23 cellular contexts compared by ENCODE assay signal in genomic region chr9:114399381-114399780, GRCh38.
"Had no signal": no experiment of that assay in that cellular context is flagged by ENCODE, and none has a peak within 500 bp of the region (broad histone marks: within the 10 kb centered on the region; RNA-seq: fewer than 3 reads in every experiment).

No MANE protein-coding gene starts in this region.

- H2AFZ ChIP-seq: neural progenitor cell had no signal

- H3K9me3 ChIP-seq: ascending aorta, prostate gland, right atrium auricular region, tibial artery, vagina had no signal

- H3K9me3 Mint-ChIP-seq: activated naive CD4-positive, alpha-beta T cell treated with anti-CD3 and anti-CD28 coated beads, Interleukin-2, amount 50 U/mL, for 24 hours; activated T-cell treated with anti-CD3 and anti-CD28 coated beads, Interleukin-2, amount 50 U/mL, for 4 hours; mesothelial cell of epicardium; neural progenitor cell had no signal

- H3K27me3 ChIP-seq: ascending aorta, neural progenitor cell, right atrium auricular region, tibial artery, vagina had no signal

- H3K27me3 Mint-ChIP-seq: activated naive CD4-positive, alpha-beta T cell treated with anti-CD3 and anti-CD28 coated beads, Interleukin-2, amount 50 U/mL, for 24 hours had no signal

- H3K36me3 ChIP-seq: ascending aorta, neural progenitor cell, prostate gland, right atrium auricular region, tibial artery, vagina had no signal

- H3K27ac Mint-ChIP-seq: mesothelial cell of epicardium, neural progenitor cell had no signal

- ATAC-seq: activated CD4-positive, CD25-positive, alpha-beta regulatory T cell treated with anti-CD3 and anti-CD28 coated beads, Interleukin-2, amount 50 U/mL, for 24 hours; activated T-cell treated with anti-CD3 and anti-CD28 coated beads, Interleukin-2, amount 50 U/mL, for 4 hours; left lobe of liver; stimulated activated naive CD8-positive, alpha-beta T cell treated with anti-CD3 and anti-CD28 coated beads, Interleukin-15, Interleukin-2, amounts not matched to agents 100 U/mL and 50 U/mL, for 24 hours had no signal

- H3K4me3 ChIP-seq: lung had no signal

- DNase-seq: activated CD4-positive, alpha-beta T cell treated with anti-CD3 and anti-CD28 coated beads, Interleukin-2, amount 50 U/mL, for 1 hour; activated CD8-positive, alpha-beta memory T cell treated with anti-CD3 and anti-CD28 coated beads, Interleukin-2, amount 50 U/mL, for 4 hours; activated effector memory CD4-positive, alpha-beta T cell treated with anti-CD3 and anti-CD28 coated beads, Interleukin-2, amount 50 U/mL, for 16 hours; activated T-cell treated with anti-CD3 and anti-CD28 coated beads, Interleukin-2, amount 50 U/mL, for 4 hours; dermis blood vessel endothelial cell; effector memory CD4-positive, alpha-beta T cell; foreskin melanocyte; glutamatergic neuron; kidney; stimulated activated CD4-positive, alpha-beta T cell treated with anti-CD3 and anti-CD28 coated beads, Interleukin-2, amount 100 ng/mL, for 24 hours; stimulated activated naive CD8-positive, alpha-beta T cell treated with anti-CD3 and anti-CD28 coated beads, Interleukin-15, Interleukin-2, amounts not matched to agents 100 U/mL and 50 U/mL, for 24 hours; substantia nigra; tibial artery had no signal

- H3K36me3 Mint-ChIP-seq: activated naive CD4-positive, alpha-beta T cell treated with anti-CD3 and anti-CD28 coated beads, Interleukin-2, amount 50 U/mL, for 24 hours; mesothelial cell of epicardium; neural progenitor cell had no signal

- H3K27ac ChIP-seq: neural progenitor cell had no signal
